10 cellular contexts compared by ENCODE assay signal in genomic region chr17:30920683-30921543, GRCh38. TPM values are rescaled to one million over a fixed set of nuclear protein-coding genes. Genes with fewer than 3 reads are reported as not detected.
DNase-seq lines count a peak whose midpoint lies in the region; ATAC-seq, FAIRE-seq and TF ChIP-seq lines count a peak whose summit lies in the region.
"Had no signal": no experiment of that assay in that cellular context is flagged by ENCODE, and none has a peak within 500 bp of the region (broad histone marks: within the 10 kb centered on the region; RNA-seq: fewer than 3 reads in every experiment).

No MANE protein-coding gene starts in this region.

- TF ChIP-seq CTCF in keratinocyte (optimal IDR thresholded peaks at IDR 0.05 in 1 of 3, IDR thresholded peaks at IDR 0.05 in 1 of 3, conservative IDR thresholded peaks at IDR 0.05 in 1 of 3; ENCODE audit: extremely low read depth in 1 of 3, insufficient read depth in 2 of 3, low read length in 3 of 3) (no peak), suprapubic skin (IDR thresholded peaks at IDR 0.05) (no peak)

- H2AFZ ChIP-seq in keratinocyte (ENCODE audit: control insufficient read depth, low read length), result no peak overlapping the region

- no peaks in the 10 kb centered on the region for H3K36me3 Mint-ChIP-seq in activated T-cell treated with anti-CD3 and anti-CD28 coated beads, Interleukin-2, amount 50 U/mL, for 72 hours (ENCODE audit: insufficient read depth in 2 of 2)
- H3K36me3 Mint-ChIP-seq in activated T-helper 2 cell treated with anti-CD3 and anti-CD28 coated beads, Interferon-gamma antibody, Interleukin-2, Interleukin-4, amounts not matched to agents 10 μg/mL and 5 μg/mL and 100 μg/mL, durations not matched to agents 14 hours and 24 hours and 36 hours (ENCODE audit: low read depth), result no peaks in the 10 kb centered on the region
- H3K36me3 Mint-ChIP-seq: activated CD8-positive, alpha-beta memory T cell treated with anti-CD3 and anti-CD28 coated beads, Interleukin-2, amount 10 ng/mL, durations not matched to agents 7 days and 5 days had no signal

- H3K9me3 ChIP-seq in keratinocyte (ENCODE audit: control insufficient read depth, low read depth, low read length) (no peaks in the 10 kb centered on the region), suprapubic skin (no peaks in the 10 kb centered on the region)

- H3K27me3 Mint-ChIP-seq in activated T-cell treated with anti-CD3 and anti-CD28 coated beads, Interleukin-2, amount 50 U/mL, for 72 hours (ENCODE audit: low read depth), result peaks cover 36% of the 10 kb centered on the region
- H3K27me3 Mint-ChIP-seq in activated T-helper 2 cell treated with anti-CD3 and anti-CD28 coated beads, Interferon-gamma antibody, Interleukin-2, Interleukin-4, amounts not matched to agents 10 μg/mL and 5 μg/mL and 100 μg/mL, durations not matched to agents 14 hours and 24 hours and 36 hours (ENCODE audit: low read depth), result peaks cover 51% of the 10 kb centered on the region

- no peak overlapping the region for H3K27ac Mint-ChIP-seq in activated T-cell treated with anti-CD3 and anti-CD28 coated beads, Interleukin-2, amount 50 U/mL, for 72 hours
- H3K27ac Mint-ChIP-seq in activated T-helper 2 cell treated with anti-CD3 and anti-CD28 coated beads, Interferon-gamma antibody, Interleukin-2, Interleukin-4, amounts not matched to agents 10 μg/mL and 5 μg/mL and 100 μg/mL, durations not matched to agents 14 hours and 24 hours and 36 hours, result no peak overlapping the region
- H3K27ac Mint-ChIP-seq: activated CD8-positive, alpha-beta memory T cell treated with anti-CD3 and anti-CD28 coated beads, Interleukin-2, amount 10 ng/mL, durations not matched to agents 7 days and 5 days had no signal

- H3K27ac ChIP-seq in keratinocyte (ENCODE audit: control insufficient read depth, insufficient read depth, low read length), result no peak overlapping the region
- peak overlapping the region; percentile 37 for H3K27ac ChIP-seq in suprapubic skin

- TF ChIP-seq EP300 in suprapubic skin (IDR thresholded peaks at IDR 0.05), result no peak

- dilution Hi-C loops in keratinocyte (cut with MboI; ENCODE audit: extremely low pct_ligation_motif_present, low sequenced_read_pairs), result no loop called here

- no peaks in the 10 kb centered on the region for H3K9me1 ChIP-seq in keratinocyte (ENCODE audit: control insufficient read depth, extremely low read depth, insufficient read depth, low read length)

- WGBS in suprapubic skin, result 72% methylated on average over 11 of the region's 11 CpGs

- H3K4me3 ChIP-seq in keratinocyte (ENCODE audit: control insufficient read depth in 2 of 3, extremely low read depth in 1 of 3, insufficient read depth in 2 of 3, low read depth in 1 of 3, low read length in 3 of 3), result no peak overlapping the region
- H3K4me3 ChIP-seq in suprapubic skin, result peak overlapping the region; percentile 55

- peaks cover 21% of the 10 kb centered on the region for H3K4me1 Mint-ChIP-seq in activated T-cell treated with anti-CD3 and anti-CD28 coated beads, Interleukin-2, amount 50 U/mL, for 72 hours (ENCODE audit: low read depth)
- peaks cover 8% of the 10 kb centered on the region for H3K4me1 Mint-ChIP-seq in activated T-helper 2 cell treated with anti-CD3 and anti-CD28 coated beads, Interferon-gamma antibody, Interleukin-2, Interleukin-4, amounts not matched to agents 10 μg/mL and 5 μg/mL and 100 μg/mL, durations not matched to agents 14 hours and 24 hours and 36 hours (ENCODE audit: low read depth)

- intact Hi-C loops in activated T-helper 2 cell treated with anti-CD3 and anti-CD28 coated beads, Interferon-gamma antibody, Interleukin-2, Interleukin-4, amounts not matched to agents 10 μg/mL and 5 μg/mL and 100 μg/mL, durations not matched to agents 14 hours and 24 hours and 36 hours (cut with micrococcal nuclease), result no loop called here

- H3K79me2 ChIP-seq in keratinocyte (ENCODE audit: control insufficient read depth, insufficient read depth, low read length), result no peaks in the 10 kb centered on the region

- H3K4me2 ChIP-seq in keratinocyte (ENCODE audit: control insufficient read depth, extremely low read depth, insufficient read depth, low read depth, low read length), result peak overlapping the region; percentile 78

- ATAC-seq in activated T-cell treated with anti-CD3 and anti-CD28 coated beads, Interleukin-2, amount 50 U/mL, for 72 hours (replicated peaks in 1 of 2), result no peak
- no peak for ATAC-seq in GM18519 (IDR thresholded peaks at IDR 0.05; ENCODE audit: low FRiP score, unreplicated experiment)
- no peak for ATAC-seq in GM19397 (IDR thresholded peaks at IDR 0.05; ENCODE audit: unreplicated experiment)

- H3K4me1 ChIP-seq in keratinocyte (ENCODE audit: control insufficient read depth, extremely low read depth, insufficient read depth, low read length) (peaks cover 4% of the 10 kb centered on the region), suprapubic skin (peaks cover 27% of the 10 kb centered on the region)

- peak overlapping the region; percentile 72 to 73 for H3K4me3 Mint-ChIP-seq in activated T-cell treated with anti-CD3 and anti-CD28 coated beads, Interleukin-2, amount 50 U/mL, for 72 hours
- H3K4me3 Mint-ChIP-seq in activated T-helper 2 cell treated with anti-CD3 and anti-CD28 coated beads, Interferon-gamma antibody, Interleukin-2, Interleukin-4, amounts not matched to agents 10 μg/mL and 5 μg/mL and 100 μg/mL, durations not matched to agents 14 hours and 24 hours and 36 hours (ENCODE audit: low read depth), result peak overlapping the region; percentile 43

- H3K27me3 ChIP-seq in keratinocyte (ENCODE audit: control insufficient read depth, extremely low read depth, insufficient read depth, low read length) (peaks cover 38% of the 10 kb centered on the region), suprapubic skin (peaks cover 26% of the 10 kb centered on the region)

- no peak overlapping the region for H3K9ac ChIP-seq in keratinocyte (ENCODE audit: control insufficient read depth, extremely low read depth, insufficient read depth, low read length)

- H3K36me3 ChIP-seq in keratinocyte (ENCODE audit: control insufficient read depth in 2 of 2, extremely low read depth in 1 of 2, insufficient read depth in 2 of 2, low read length in 2 of 2) (no peaks in the 10 kb centered on the region), suprapubic skin (no peaks in the 10 kb centered on the region)

- H3K9me3 Mint-ChIP-seq in activated T-cell treated with anti-CD3 and anti-CD28 coated beads, Interleukin-2, amount 50 U/mL, for 72 hours, result no peaks in the 10 kb centered on the region
- H3K9me3 Mint-ChIP-seq in activated T-helper 2 cell treated with anti-CD3 and anti-CD28 coated beads, Interferon-gamma antibody, Interleukin-2, Interleukin-4, amounts not matched to agents 10 μg/mL and 5 μg/mL and 100 μg/mL, durations not matched to agents 14 hours and 24 hours and 36 hours, result no peaks in the 10 kb centered on the region

- no peak for TF ChIP-seq POLR2A in suprapubic skin (IDR thresholded peaks at IDR 0.05)

- FAIRE-seq in keratinocyte (lab: Jason Lieb, UNC), result peak; percentile 39
- FAIRE-seq: endometrium had no signal

- H4K20me1 ChIP-seq in keratinocyte (ENCODE audit: control insufficient read depth, extremely low read depth, insufficient read depth, low read length), result no peaks in the 10 kb centered on the region

- no peak for DNase-seq in activated T-cell treated with anti-CD3 and anti-CD28 coated beads, Interleukin-2, amount 50 U/mL, for 72 hours
- no peak for DNase-seq in activated T-cell treated with anti-CD3 and anti-CD28 coated beads, Interleukin-2, amount 50 U/mL, for 48 hours
- DNase-seq in activated T-helper 2 cell treated with anti-CD3 and anti-CD28 coated beads, Interferon-gamma antibody, Interleukin-2, Interleukin-4, amounts not matched to agents 10 μg/mL and 5 μg/mL and 100 μg/mL, durations not matched to agents 14 hours and 24 hours and 36 hours (ENCODE audit: low spot score), result no peak
- DNase-seq in keratinocyte (ENCODE audit: low read depth, low spot score), result no peak
- no peak for DNase-seq in suprapubic skin (ENCODE audit: low spot score in 2 of 2)
- no peak for DNase-seq in CD1c-positive myeloid dendritic cell (ENCODE audit: extremely low spot score)
- DNase-seq: activated CD8-positive, alpha-beta memory T cell treated with anti-CD3 and anti-CD28 coated beads, Interleukin-2, amount 10 ng/mL, durations not matched to agents 7 days and 5 days had no signal

RNA-seq across cellular contexts. Expression of gene ADAP2, which starts 0.8 kb away (rescaled TPM):
- total RNA-seq in activated T-cell treated with anti-CD3 and anti-CD28 coated beads, Interleukin-2, amount 50 U/mL, for 72 hours, result 1 to 10 TPM; 1.5 to 1.8 TPM
- 0.80 and 2.0 TPM in 2 replicates for total RNA-seq in activated T-helper 2 cell treated with anti-CD3 and anti-CD28 coated beads, Interferon-gamma antibody, Interleukin-2, Interleukin-4, amounts not matched to agents 10 μg/mL and 5 μg/mL and 100 μg/mL, durations not matched to agents 14 hours and 24 hours and 36 hours
- 1.3 to 4.2 TPM (median 1.4 TPM) in 3 replicates for polyA plus RNA-seq in keratinocyte
- 16.6 TPM for polyA plus RNA-seq in keratinocyte (2011; ENCODE audit: low read depth)
- polyA plus RNA-seq in keratinocyte (2011; cell fraction: cytosol; rRNA removed), result 1.4 and 1.6 TPM in 2 replicates
- 2.5 and 2.8 TPM in 2 replicates for polyA plus RNA-seq in keratinocyte (2011; cell fraction: nucleus; rRNA removed)
- polyA plus RNA-seq in keratinocyte (2012; ENCODE audit: low replicate concordance), result 0.37 and 12.0 TPM in 2 replicates
- polyA minus RNA-seq in keratinocyte, result 2.8 to 4.7 TPM in 2 of 3 replicates, not detected in the other
- polyA minus RNA-seq in keratinocyte (2011; cell fraction: cytosol; rRNA and poly(A)+ RNA removed), result 3.8 TPM
- 4.2 and 8.3 TPM in 2 replicates for polyA minus RNA-seq in keratinocyte (2011; cell fraction: nucleus; rRNA and poly(A)+ RNA removed)
- total RNA-seq in suprapubic skin, result 10 to 100 TPM in 3 of 4 donors, 1 to 10 TPM in 1; 9.1 to 22.5 (median 17.7) TPM

RNA-seq across cellular contexts. Expression of gene TEFM, which starts 14.9 kb away (rescaled TPM):
- total RNA-seq in activated T-cell treated with anti-CD3 and anti-CD28 coated beads, Interleukin-2, amount 50 U/mL, for 72 hours, result 10 to 100 TPM in 1 of 2 donors, 1 to 10 TPM in 1; 9.0 to 10.4 TPM
- 16.6 and 21.2 TPM in 2 replicates for total RNA-seq in activated T-helper 2 cell treated with anti-CD3 and anti-CD28 coated beads, Interferon-gamma antibody, Interleukin-2, Interleukin-4, amounts not matched to agents 10 μg/mL and 5 μg/mL and 100 μg/mL, durations not matched to agents 14 hours and 24 hours and 36 hours
- 9.1 to 16.9 TPM (median 11.5 TPM) in 3 replicates for polyA plus RNA-seq in keratinocyte
- 3.5 TPM for polyA plus RNA-seq in keratinocyte (2011; ENCODE audit: low read depth)
- polyA plus RNA-seq in keratinocyte (2011; cell fraction: cytosol; rRNA removed), result 6.0 and 12.3 TPM in 2 replicates
- 10.5 and 13.9 TPM in 2 replicates for polyA plus RNA-seq in keratinocyte (2011; cell fraction: nucleus; rRNA removed)
- 8.2 and 11.8 TPM in 2 replicates for polyA plus RNA-seq in keratinocyte (2012; ENCODE audit: low replicate concordance)
- 0.16 to 7.0 TPM (median 3.5 TPM) in 3 replicates for polyA minus RNA-seq in keratinocyte
- 4.0 TPM for polyA minus RNA-seq in keratinocyte (2011; cell fraction: cytosol; rRNA and poly(A)+ RNA removed)
- 3.8 and 8.2 TPM in 2 replicates for polyA minus RNA-seq in keratinocyte (2011; cell fraction: nucleus; rRNA and poly(A)+ RNA removed)
- 10 to 100 TPM in 1 of 4 donors, 1 to 10 TPM in 3; 4.7 to 11.0 (median 6.3) TPM for total RNA-seq in suprapubic skin

RNA-seq across cellular contexts. Expression of gene RNF135, which starts 49.9 kb away (rescaled TPM):
- total RNA-seq in activated T-cell treated with anti-CD3 and anti-CD28 coated beads, Interleukin-2, amount 50 U/mL, for 72 hours, result 10 to 100 TPM; 11.7 to 12.3 TPM
- total RNA-seq in activated T-helper 2 cell treated with anti-CD3 and anti-CD28 coated beads, Interferon-gamma antibody, Interleukin-2, Interleukin-4, amounts not matched to agents 10 μg/mL and 5 μg/mL and 100 μg/mL, durations not matched to agents 14 hours and 24 hours and 36 hours, result 9.2 and 10.5 TPM in 2 replicates
- polyA plus RNA-seq in keratinocyte, result 13.5 to 15.7 TPM (median 13.6 TPM) in 3 replicates
- 8.2 TPM for polyA plus RNA-seq in keratinocyte (2011; ENCODE audit: low read depth)
- 14.0 and 16.9 TPM in 2 replicates for polyA plus RNA-seq in keratinocyte (2011; cell fraction: cytosol; rRNA removed)
- 11.8 and 13.5 TPM in 2 replicates for polyA plus RNA-seq in keratinocyte (2011; cell fraction: nucleus; rRNA removed)
- polyA plus RNA-seq in keratinocyte (2012; ENCODE audit: low replicate concordance), result 10.0 and 20.0 TPM in 2 replicates
- 5.9 to 8.6 TPM (median 7.4 TPM) in 3 replicates for polyA minus RNA-seq in keratinocyte
- 10.7 TPM for polyA minus RNA-seq in keratinocyte (2011; cell fraction: cytosol; rRNA and poly(A)+ RNA removed)
- polyA minus RNA-seq in keratinocyte (2011; cell fraction: nucleus; rRNA and poly(A)+ RNA removed), result 3.2 and 6.4 TPM in 2 replicates
- 10 to 100 TPM; 29.0 to 35.9 (median 32.8) TPM for total RNA-seq in suprapubic skin
